Comparison of ENCODE assay signal across 25 cellular contexts in the genomic region with DNA sequence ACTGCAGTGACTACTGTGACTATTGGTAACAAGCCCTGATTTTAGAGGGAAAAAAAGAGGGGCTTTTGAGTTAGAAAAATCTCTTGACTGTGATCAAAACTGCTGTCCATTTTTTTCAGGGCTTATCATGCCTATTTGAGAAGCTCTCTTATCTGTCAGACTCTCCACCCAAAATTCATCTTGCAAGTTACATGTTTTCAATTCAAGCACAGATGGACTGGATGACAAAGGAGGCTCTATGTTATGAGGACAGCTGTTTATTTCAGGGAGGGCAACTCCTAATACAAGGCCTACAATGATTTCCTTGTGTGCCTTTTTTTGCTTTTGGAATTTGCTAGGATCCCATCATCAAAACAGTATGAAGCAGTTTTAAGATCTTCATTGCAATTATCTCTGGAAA. TPM values are rescaled to one million over a fixed set of nuclear protein-coding genes. Genes with fewer than 3 reads are reported as not detected.
A peak's percentile ranks its signal among the peaks of the same experiment; 100 is the strongest.
DNase-seq lines count a peak whose midpoint lies in the region; ATAC-seq and TF ChIP-seq lines count a peak whose summit lies in the region.
"Had no signal": no experiment of that assay in that cellular context is flagged by ENCODE, and none has a peak within 500 bp of the region (broad histone marks: within the 10 kb centered on the region; RNA-seq: fewer than 3 reads in every experiment).

No MANE protein-coding gene starts in this region.

- no peaks in the 10 kb centered on the region for H3K36me3 Mint-ChIP-seq in glutamatergic neuron (ENCODE audit: unreplicated experiment)
- no peaks in the 10 kb centered on the region for H3K36me3 Mint-ChIP-seq in nephron (ENCODE audit: low read depth)
- H3K36me3 Mint-ChIP-seq: CD8-positive, alpha-beta memory T cell; natural killer cell treated with Interleukin-12 subunit alpha and Interleukin-12 subunit beta and Interleukin-15 and Interleukin-18, amount 100 ng/mL, for 72 hours had no signal

- no peaks in the 10 kb centered on the region for H3K36me3 ChIP-seq in tibial nerve
- H3K36me3 ChIP-seq: pancreas had no signal

- no peak for TF ChIP-seq EP300 in tibial nerve (IDR thresholded peaks at IDR 0.05)

- H3K4me1 Mint-ChIP-seq in glutamatergic neuron (ENCODE audit: low read depth, unreplicated experiment) (peaks cover 7% of the 10 kb centered on the region), nephron (peaks cover 38% of the 10 kb centered on the region)
- H3K4me1 Mint-ChIP-seq: B cell had no signal

- TF ChIP-seq CTCF in glutamatergic neuron (IDR thresholded peaks at IDR 0.05; ENCODE audit: partially characterized antibody, unreplicated experiment) (no peak), nephron (IDR thresholded peaks at IDR 0.05; ENCODE audit: unreplicated experiment in 3 of 3) (no peak), tibial nerve (IDR thresholded peaks at IDR 0.05) (no peak)

- H3K4me3 Mint-ChIP-seq in glutamatergic neuron (ENCODE audit: unreplicated experiment), result no peak overlapping the region
- no peak overlapping the region for H3K4me3 Mint-ChIP-seq in nephron
- H3K4me3 Mint-ChIP-seq: activated CD8-positive, alpha-beta T cell treated with anti-CD3 and anti-CD28 coated beads, Interleukin-2, amount 10 ng/mL, durations not matched to agents 7 days and 5 days; activated naive CD4-positive, alpha-beta T cell treated with anti-CD3 and anti-CD28 coated beads for 36 hours; B cell; CD8-positive, alpha-beta memory T cell; natural killer cell treated with Interleukin-12 subunit alpha and Interleukin-12 subunit beta and Interleukin-15 and Interleukin-18, amount 100 ng/mL, for 72 hours had no signal

- no peaks in the 10 kb centered on the region for H3K27me3 ChIP-seq in tibial nerve
- H3K27me3 ChIP-seq: pancreas had no signal

- no peak overlapping the region for H3K4me3 ChIP-seq in tibial nerve
- H3K4me3 ChIP-seq: A549, pancreas had no signal

- H3K9me3 ChIP-seq in tibial nerve, result no peaks in the 10 kb centered on the region
- H3K9me3 ChIP-seq: A549, pancreas had no signal

- DNase-seq in Right ventricle myocardium superior, result no peak
- no peak for DNase-seq in cardiac septum (ENCODE audit: low spot score)
- DNase-seq in glutamatergic neuron, result no peak
- no peak for DNase-seq in tibial nerve (ENCODE audit: low spot score in 2 of 2)
- no peak for DNase-seq in activated effector memory CD4-positive, alpha-beta T cell treated with Interleukin-2 at 50 U/mL for 16 hours
- no peak for DNase-seq in activated CD4-positive, alpha-beta T cell treated with anti-CD3 and anti-CD28 coated beads, Interleukin-2, amount 50 U/mL, for 48 hours
- no peak for DNase-seq in cerebellar cortex (ENCODE audit: low spot score)
- DNase-seq: activated CD4-positive, CD25-positive, alpha-beta regulatory T cell treated with anti-CD3 and anti-CD28 coated beads, Interleukin-2, amount 50 U/mL, for 72 hours; activated CD8-positive, alpha-beta T cell treated with anti-CD3 and anti-CD28 coated beads, Interleukin-2, amount 10 ng/mL, durations not matched to agents 7 days and 5 days; activated naive CD4-positive, alpha-beta T cell treated with anti-CD3 and anti-CD28 coated beads for 36 hours; CD8-positive, alpha-beta memory T cell; GDM1; left colon; NCI-H1092; NCI-H1930; NCI-H226; NCI-H774; pancreas; stimulated activated CD8-positive, alpha-beta memory T cell treated with anti-CD3 and anti-CD28 coated beads, Interleukin-4, amount 100 ng/mL, for 48 hours; T-helper 9 cell had no signal

- intact Hi-C loops in Right ventricle myocardium superior (cut with DNase I) (loop anchor here (10.0 kb wide), 1 partner anchor 478 kb away; no protein-coding TSS in a partner anchor), cardiac septum (cut with DNase I) (no loop called here)

- H3K27ac ChIP-seq in tibial nerve, result peak overlapping the region; percentile 30 to 77 (median 50)
- H3K27ac ChIP-seq: A549, pancreas had no signal

- H3K27me3 Mint-ChIP-seq in glutamatergic neuron (ENCODE audit: unreplicated experiment) (peaks cover 2% of the 10 kb centered on the region), nephron (ENCODE audit: low read depth) (peaks cover 9% of the 10 kb centered on the region)

- peaks cover 0 to 36% (median 8%) of the 10 kb centered on the region in 4 donors for H3K4me1 ChIP-seq in tibial nerve
- H3K4me1 ChIP-seq: A549, pancreas had no signal

- peak overlapping the region; percentile 15 for H3K27ac Mint-ChIP-seq in glutamatergic neuron (ENCODE audit: unreplicated experiment)
- H3K27ac Mint-ChIP-seq in nephron, result peak overlapping the region in 2 of 3 experiments; percentile 50 to 87
- H3K27ac Mint-ChIP-seq: activated CD8-positive, alpha-beta T cell treated with anti-CD3 and anti-CD28 coated beads, Interleukin-2, amount 10 ng/mL, durations not matched to agents 7 days and 5 days; activated naive CD4-positive, alpha-beta T cell treated with anti-CD3 and anti-CD28 coated beads for 36 hours; B cell; natural killer cell treated with Interleukin-12 subunit alpha and Interleukin-12 subunit beta and Interleukin-15 and Interleukin-18, amount 100 ng/mL, for 72 hours had no signal

- ATAC-seq in Right ventricle myocardium superior (ENCODE audit: poor library complexity), result peak; percentile 49
- ATAC-seq: A549; activated CD8-positive, alpha-beta T cell treated with anti-CD3 and anti-CD28 coated beads, Interleukin-2, amount 10 ng/mL, durations not matched to agents 7 days and 5 days; HCT116; left colon; natural killer cell treated with Interleukin-12 subunit alpha and Interleukin-12 subunit beta and Interleukin-15 and Interleukin-18, amount 100 ng/mL, for 72 hours; pancreas had no signal

- TF ChIP-seq POLR2A in tibial nerve (IDR thresholded peaks at IDR 0.05), result no peak

- H3K9me3 Mint-ChIP-seq in glutamatergic neuron (ENCODE audit: unreplicated experiment) (no peaks in the 10 kb centered on the region), nephron (peaks cover 6% of the 10 kb centered on the region)
- H3K9me3 Mint-ChIP-seq: activated naive CD4-positive, alpha-beta T cell treated with anti-CD3 and anti-CD28 coated beads for 36 hours; natural killer cell treated with Interleukin-12 subunit alpha and Interleukin-12 subunit beta and Interleukin-15 and Interleukin-18, amount 100 ng/mL, for 72 hours had no signal

RNA-seq across cellular contexts. Expression of gene USP47, which starts 35.2 kb away (rescaled TPM):
- total RNA-seq in Right ventricle myocardium superior (49.0 TPM), cardiac septum (61.6 TPM), glutamatergic neuron (ENCODE audit: unreplicated experiment) (63.4 TPM), tibial nerve (10 to 100 TPM; 63.3 to 91.8 (median 84.5) TPM)
